In the genomic region with DNA sequence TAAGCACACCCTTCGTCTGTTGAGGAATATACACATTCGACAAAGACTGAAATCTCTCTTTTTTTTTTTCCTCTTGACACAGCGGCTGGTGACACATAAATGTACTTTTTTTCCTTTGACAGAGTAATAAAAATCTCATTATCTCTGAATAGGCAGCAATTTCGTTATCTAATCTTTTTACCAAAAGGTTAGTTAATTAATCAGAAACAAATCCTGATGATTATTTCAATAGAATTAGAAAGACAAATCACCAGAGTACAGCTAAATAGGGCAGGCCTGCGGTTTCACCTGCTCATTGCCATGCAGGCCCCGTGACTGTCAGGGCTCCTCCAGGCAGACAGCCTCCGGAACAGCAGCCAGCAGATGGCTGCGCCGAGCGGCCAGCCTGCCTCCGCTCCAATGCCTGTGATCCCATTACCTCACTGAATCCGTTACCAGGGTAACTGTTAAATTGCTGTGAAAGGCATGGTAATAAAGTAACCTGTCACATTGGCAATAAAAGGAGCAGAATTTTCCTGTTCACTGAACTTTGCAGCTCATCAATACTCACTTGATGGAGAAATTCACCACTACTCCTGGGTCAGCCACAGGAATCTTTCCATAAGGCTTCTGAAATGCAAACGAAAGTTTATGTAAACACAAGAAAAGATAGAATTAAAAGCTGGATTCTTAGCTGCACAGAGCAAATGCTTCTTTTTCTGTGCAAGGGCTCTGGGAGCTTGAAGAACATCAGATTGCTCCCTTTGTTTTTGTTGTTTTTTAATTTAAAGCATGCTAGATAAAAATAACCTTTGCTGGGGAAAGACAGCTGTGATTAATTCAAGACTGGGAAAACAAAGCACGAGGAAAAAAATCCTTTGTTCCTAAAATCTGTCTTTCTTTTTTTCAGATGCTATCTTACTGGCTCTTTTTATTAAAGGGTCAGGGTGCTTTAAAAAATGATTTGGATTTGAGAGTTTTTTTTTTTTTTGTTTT, we compare ENCODE assay signal across 8 cellular contexts.
DNase-seq lines count a peak whose midpoint lies in the region; ATAC-seq and TF ChIP-seq lines count a peak whose summit lies in the region.

No MANE protein-coding gene starts in this region.

- no peaks in the 10 kb centered on the region for H3K36me3 Mint-ChIP-seq in natural killer cell

- ATAC-seq in GM19468 (IDR thresholded peaks at IDR 0.05; ENCODE audit: extremely low read depth, unreplicated experiment) (peak; percentile 36), Panc1 (peak; percentile 80), upper lobe of left lung (ENCODE audit: low FRiP score in 2 of 2) (peak; percentile 83 to 87), natural killer cell (no peak)

- H3K9ac ChIP-seq in HUES6 (ENCODE audit: low read length) (peak overlapping the region; percentile 0), mesenchymal stem cell (ENCODE audit: low read length) (peak overlapping the region; percentile 83)

- no peak overlapping the region for H2AK5ac ChIP-seq in mesenchymal stem cell (ENCODE audit: low read length, severe bottlenecking)

- H4K91ac ChIP-seq in mesenchymal stem cell (ENCODE audit: low read length) = no peak overlapping the region

- no peak overlapping the region for H3K27ac Mint-ChIP-seq in natural killer cell

- peak overlapping the region; percentile 52 for H2BK15ac ChIP-seq in mesenchymal stem cell (ENCODE audit: low read depth, poor library complexity, severe bottlenecking)

- H3K79me1 ChIP-seq in mesenchymal stem cell (replicated peaks; ENCODE audit: low read length, poor library complexity, severe bottlenecking) = no peaks in the 10 kb centered on the region

- peak overlapping the region; percentile 49 for H2BK5ac ChIP-seq in mesenchymal stem cell (ENCODE audit: low read depth, low read length, poor library complexity, severe bottlenecking)

- no peak overlapping the region for H2BK120ac ChIP-seq in mesenchymal stem cell (ENCODE audit: low read depth, low read length)

- H3K27ac ChIP-seq in A673 (ENCODE audit: low read depth, low read length, poor library complexity, severe bottlenecking) = no peak overlapping the region
- no peak overlapping the region for H3K27ac ChIP-seq in HUES6 (ENCODE audit: low read depth, low read length)
- peak overlapping the region; percentile 95 for H3K27ac ChIP-seq in Panc1 (ENCODE audit: low read length)
- peak overlapping the region; percentile 92 for H3K27ac ChIP-seq in mesenchymal stem cell (ENCODE audit: low read length, poor library complexity, severe bottlenecking)
- H3K27ac ChIP-seq in upper lobe of left lung = peak overlapping the region; percentile 62 to 82 (median 67)

- peak; percentile 67 for TF ChIP-seq CTCF in A673 (conservative IDR thresholded peaks at IDR 0.05; ENCODE audit: low read depth, low read length)
- peak; percentile 83 for TF ChIP-seq CTCF in Panc1 (IDR thresholded peaks at IDR 0.05)
- TF ChIP-seq CTCF in upper lobe of left lung (IDR thresholded peaks at IDR 0.05) = peak in 1 of 6 experiments; percentile 25
- no peak for TF ChIP-seq CTCF in natural killer cell (IDR thresholded peaks at IDR 0.05)

- peak overlapping the region in 1 of 2 experiments; percentile 96 for H3K4ac ChIP-seq in mesenchymal stem cell (ENCODE audit: low read depth in 1 of 2, low read length in 2 of 2)

- intact Hi-C loops in A673 (cut with micrococcal nuclease; ENCODE audit: unreplicated experiment) (loop anchor here (2.0 kb wide), 1 partner anchor 72 kb away; no protein-coding TSS in a partner anchor), Panc1 (cut with micrococcal nuclease; ENCODE audit: unreplicated experiment) (loop anchor here (5.0 to 10.0 kb wide), 4 partner anchors 162 to 1476 kb away; a partner anchor contains a TSS), natural killer cell (cut with micrococcal nuclease) (no loop called here)

- H3K27me3 Mint-ChIP-seq in natural killer cell (ENCODE audit: low read depth in 2 of 2) = no peaks in the 10 kb centered on the region

- CTCF ChIA-PET in A673 (lab: Charles Lee) (interaction anchor here (0.6 kb wide), 1 partner anchor 9 kb away, joined by 3 read pairs; no protein-coding TSS in a partner anchor), Panc1 (lab: Charles Lee) (interaction anchor here (0.6 to 0.9 kb wide), 3 partner anchors 300 to 1126 kb away, joined by 4 to 6 read pairs (median 4); no protein-coding TSS in a partner anchor)

- no peak overlapping the region for H3K14ac ChIP-seq in mesenchymal stem cell (ENCODE audit: low read length in 2 of 2)

- no peak overlapping the region for H3K4me2 ChIP-seq in mesenchymal stem cell (ENCODE audit: low read length, poor library complexity, severe bottlenecking)

- H3K36me3 ChIP-seq in A673 (ENCODE audit: insufficient read depth, low read length, poor library complexity, severe bottlenecking) (no peaks in the 10 kb centered on the region), HUES6 (ENCODE audit: control insufficient read depth, insufficient read depth, low read length) (no peaks in the 10 kb centered on the region), Panc1 (ENCODE audit: control insufficient read depth, insufficient read depth, low read length) (no peaks in the 10 kb centered on the region), mesenchymal stem cell (ENCODE audit: control insufficient read depth in 1 of 2, insufficient read depth in 2 of 2, low read depth in 1 of 2, low read length in 2 of 2) (no peaks in the 10 kb centered on the region), upper lobe of left lung (no peaks in the 10 kb centered on the region)

- in situ Hi-C loops in Panc1 (cut with HindIII; ENCODE audit: low pct_unique_long_range_greater_than_20kb, low sequenced_read_pairs) = no loop called here

- no peak overlapping the region for H3K23ac ChIP-seq in mesenchymal stem cell (ENCODE audit: low read length in 2 of 2)

- H3K4me1 ChIP-seq in A673 (ENCODE audit: insufficient read depth, low read length, poor library complexity, severe bottlenecking) = peaks cover 55% of the 10 kb centered on the region
- peaks cover 60% of the 10 kb centered on the region for H3K4me1 ChIP-seq in HUES6 (ENCODE audit: control insufficient read depth, insufficient read depth, low read length)
- peaks cover 67% of the 10 kb centered on the region for H3K4me1 ChIP-seq in Panc1 (ENCODE audit: control insufficient read depth, insufficient read depth, low read length)
- peaks cover 11% of the 10 kb centered on the region for H3K4me1 ChIP-seq in mesenchymal stem cell (ENCODE audit: control insufficient read depth, insufficient read depth, low read depth, low read length)
- peaks cover 22 to 45% (median 29%) of the 10 kb centered on the region in 4 donors for H3K4me1 ChIP-seq in upper lobe of left lung

- BruUV-seq in A673 (replicated peaks; lab: Mats Ljungman, UMichigan) (no TSS peak), Panc1 (replicated peaks; lab: Mats Ljungman, UMichigan) (no TSS peak)

- no peak for TF ChIP-seq EP300 in upper lobe of left lung (IDR thresholded peaks at IDR 0.05)

- under 1% methylated on average over 5 of the region's 14 CpGs for WGBS in mesenchymal stem cell
- WGBS in upper lobe of left lung, 2 donors = 25 to 30% methylated on average over 14 of the region's 14 CpGs

- H4K8ac ChIP-seq in mesenchymal stem cell (ENCODE audit: low read length) = no peak overlapping the region

- no peak for TF ChIP-seq POLR2A in upper lobe of left lung (IDR thresholded peaks at IDR 0.05)

- no peaks in the 10 kb centered on the region for H3K9me3 Mint-ChIP-seq in natural killer cell

- H2BK12ac ChIP-seq in mesenchymal stem cell (ENCODE audit: low read length in 2 of 2) = no peak overlapping the region

- H2AFZ ChIP-seq in mesenchymal stem cell (ENCODE audit: low read depth, low read length) = no peak overlapping the region

- no peak overlapping the region for H3K18ac ChIP-seq in mesenchymal stem cell (ENCODE audit: low read depth in 1 of 2, low read length in 2 of 2)

- H3K27me3 ChIP-seq in A673 (replicated peaks; ENCODE audit: insufficient read depth, low read depth, low read length, poor library complexity) (no peaks in the 10 kb centered on the region), HUES6 (ENCODE audit: control insufficient read depth, insufficient read depth, low read length) (no peaks in the 10 kb centered on the region), Panc1 (ENCODE audit: control insufficient read depth, insufficient read depth, low read length) (no peaks in the 10 kb centered on the region), mesenchymal stem cell (ENCODE audit: control insufficient read depth in 1 of 2, insufficient read depth in 1 of 2, low read length in 2 of 2) (no peaks in the 10 kb centered on the region), upper lobe of left lung (no peaks in the 10 kb centered on the region)

- H3K4me3 ChIP-seq in A673 (ENCODE audit: low read depth, low read length, poor library complexity, severe bottlenecking) (no peak overlapping the region), HUES6 (ENCODE audit: low read depth, low read length) (no peak overlapping the region), Panc1 (ENCODE audit: low read depth in 2 of 2, low read length in 2 of 2) (peak overlapping the region; percentile 11 to 34; a peak in 3 of 4 replicates), mesenchymal stem cell (ENCODE audit: insufficient read depth in 1 of 2, low read depth in 1 of 2, low read length in 2 of 2) (peak overlapping the region in 1 of 2 experiments; percentile 62), upper lobe of left lung (peak overlapping the region in 1 of 4 donors; percentile 31)

- DNase-seq in A673 (ENCODE audit: low spot score) (peak; percentile 91), Panc1 (ENCODE audit: low read depth, low spot score) (no peak), epidermal melanocyte (ENCODE audit: insufficient read length, low spot score) (peak; percentile 43), mesenchymal stem cell (peak; percentile 96), upper lobe of left lung (peak; percentile 83 to 85), natural killer cell (no peak)

- POLR2A ChIA-PET in A673 (lab: Charles Lee; ENCODE audit: low non-redundant PET) (interaction anchor here (0.6 kb wide), 1 partner anchor 40 kb away, joined by 5 read pairs; no protein-coding TSS in a partner anchor), Panc1 (lab: Charles Lee) (interaction anchor here (0.6 kb wide), 4 partner anchors 17 to 463 kb away, joined by 3 to 12 read pairs (median 5); no protein-coding TSS in a partner anchor)

- H3K4me1 Mint-ChIP-seq in natural killer cell = peaks cover 7 to 17% of the 10 kb centered on the region in 2 donors

- H3K4me3 Mint-ChIP-seq in natural killer cell = no peak overlapping the region

- H3K9me3 ChIP-seq in A673 (ENCODE audit: low read depth, low read length, poor library complexity, severe bottlenecking) = no peaks in the 10 kb centered on the region
- no peaks in the 10 kb centered on the region for H3K9me3 ChIP-seq in HUES6 (ENCODE audit: control insufficient read depth, insufficient read depth, low read depth, low read length)
- H3K9me3 ChIP-seq in Panc1 (ENCODE audit: control insufficient read depth, insufficient read depth, low read depth, low read length) = peaks cover under 1% of the 10 kb centered on the region; the same call in 1 of the 2 replicates
- H3K9me3 ChIP-seq in mesenchymal stem cell (ENCODE audit: control insufficient read depth, low read length) = no peaks in the 10 kb centered on the region
- no peaks in the 10 kb centered on the region for H3K9me3 ChIP-seq in upper lobe of left lung

Comparison
In these comparisons a context has a peak if more than half of its experiments do, and no peak if none do; other contexts are left out.
1. DNase-seq: peak in A673 (single experiment), epidermal melanocyte (single experiment), mesenchymal stem cell (single experiment) and upper lobe of left lung (2 of 2); none in Panc1 (single experiment) and natural killer cell (single experiment).
2. H3K27ac ChIP-seq: peak in Panc1 (single experiment), mesenchymal stem cell (single experiment) and upper lobe of left lung (4 of 4); none in A673 (single experiment) and HUES6 (single experiment).
3. H3K4me3 ChIP-seq: peak in Panc1 (2 of 2); none in A673 (single experiment) and HUES6 (single experiment).
4. ATAC-seq: peak in GM19468 (single experiment), Panc1 (single experiment) and upper lobe of left lung (2 of 2); none in natural killer cell (0 of 3).